In genomic region chr14:101511199-101511598, GRCh38 we compare ENCODE assay signal across 10 cellular contexts. TPM values are rescaled to one million over a fixed set of nuclear protein-coding genes. Genes with fewer than 3 reads are reported as not detected.
"Had no signal": no experiment of that assay in that cellular context is flagged by ENCODE, and none has a peak within 500 bp of the region (broad histone marks: within the 10 kb centered on the region; RNA-seq: fewer than 3 reads in every experiment).

No MANE protein-coding gene starts in this region.

- DNase-seq: H9, HCEC 1CT, HFFc6, IMR-90, KG1 had no signal

- H3K4me2 ChIP-seq: GM23338 had no signal

- H3K4me3 ChIP-seq: GM23338, K562 had no signal

- FAIRE-seq: H1, H54, HTR-8/SVneo, K562 had no signal

- ATAC-seq: GM23338, K562 had no signal

RNA-seq across cellular contexts. Expression of gene DIO3, which starts 50.1 kb away (rescaled TPM):
- total RNA-seq: H9, HFFc6, IMR-90, K562 had no signal
